Comparison of ENCODE assay signal across 19 cellular contexts in genomic region chr16:1819611-1820010, GRCh38. TPM values are rescaled to one million over a fixed set of nuclear protein-coding genes. Genes with fewer than 3 reads are reported as not detected.
DNase-seq lines count a peak whose midpoint lies in the region; ATAC-seq and TF ChIP-seq lines count a peak whose summit lies in the region.
"Had no signal": no experiment of that assay in that cellular context is flagged by ENCODE, and none has a peak within 500 bp of the region (broad histone marks: within the 10 kb centered on the region; RNA-seq: fewer than 3 reads in every experiment).

No MANE protein-coding gene starts in this region.

- no peaks in the 10 kb centered on the region for H3K27me3 Mint-ChIP-seq in activated CD8-positive, alpha-beta T cell treated with anti-CD3 and anti-CD28 coated beads, Interleukin-2, amount 10 ng/mL, durations not matched to agents 7 days and 5 days (ENCODE audit: low read depth)
- H3K27me3 Mint-ChIP-seq in activated CD8-positive, alpha-beta T cell treated with anti-CD3 and anti-CD28 coated beads for 36 hours = no peaks in the 10 kb centered on the region
- no peaks in the 10 kb centered on the region for H3K27me3 Mint-ChIP-seq in activated naive CD8-positive, alpha-beta T cell treated with anti-CD3 and anti-CD28 coated beads, Interleukin-2, amount 10 ng/mL, durations not matched to agents 7 days and 5 days
- H3K27me3 Mint-ChIP-seq in activated naive CD8-positive, alpha-beta T cell treated with anti-CD3 and anti-CD28 coated beads, Interleukin-2, amount 50 U/mL, for 24 hours = no peaks in the 10 kb centered on the region
- no peaks in the 10 kb centered on the region for H3K27me3 Mint-ChIP-seq in neural crest cell (ENCODE audit: low read depth)
- no peaks in the 10 kb centered on the region for H3K27me3 Mint-ChIP-seq in activated T-helper 1 cell treated with anti-CD3 and anti-CD28 coated beads, Interleukin-12 subunit alpha, Interleukin-12 subunit beta, Interleukin-2, Interleukin-4 antibody, amounts not matched to agents 30 ng/mL and 10 ng/mL and 1 ng/mL, durations not matched to agents 14 hours and 24 hours and 36 hours (ENCODE audit: insufficient read depth)
- H3K27me3 Mint-ChIP-seq: CD4-positive, alpha-beta memory T cell had no signal

- POLR2A ChIA-PET in activated CD8-positive, alpha-beta T cell treated with anti-CD3 and anti-CD28 coated beads, Interleukin-2, amount 10 ng/mL, durations not matched to agents 7 days and 5 days (lab: Charles Lee) = no interaction called here
- POLR2A ChIA-PET in activated CD8-positive, alpha-beta T cell treated with anti-CD3 and anti-CD28 coated beads for 36 hours (lab: Charles Lee) = no interaction called here
- POLR2A ChIA-PET in activated naive CD8-positive, alpha-beta T cell treated with anti-CD3 and anti-CD28 coated beads, Interleukin-2, amount 10 ng/mL, durations not matched to agents 7 days and 5 days (lab: Charles Lee) = no interaction called here

- H3K4me3 Mint-ChIP-seq in activated CD8-positive, alpha-beta T cell treated with anti-CD3 and anti-CD28 coated beads, Interleukin-2, amount 10 ng/mL, durations not matched to agents 7 days and 5 days = no peak overlapping the region
- H3K4me3 Mint-ChIP-seq in activated CD8-positive, alpha-beta T cell treated with anti-CD3 and anti-CD28 coated beads for 36 hours = no peak overlapping the region
- no peak overlapping the region for H3K4me3 Mint-ChIP-seq in activated naive CD8-positive, alpha-beta T cell treated with anti-CD3 and anti-CD28 coated beads, Interleukin-2, amount 10 ng/mL, durations not matched to agents 7 days and 5 days
- H3K4me3 Mint-ChIP-seq in activated naive CD8-positive, alpha-beta T cell treated with anti-CD3 and anti-CD28 coated beads, Interleukin-2, amount 50 U/mL, for 24 hours = no peak overlapping the region
- peak overlapping the region; percentile 41 for H3K4me3 Mint-ChIP-seq in neural crest cell
- no peak overlapping the region for H3K4me3 Mint-ChIP-seq in stimulated activated effector memory CD8-positive, alpha-beta T cell treated with anti-CD3 and anti-CD28 coated beads, Interleukin-12 subunit alpha, Interleukin-12 subunit beta, amount 100 ng/mL, for 72 hours
- no peak overlapping the region for H3K4me3 Mint-ChIP-seq in activated T-helper 1 cell treated with anti-CD3 and anti-CD28 coated beads, Interleukin-12 subunit alpha, Interleukin-12 subunit beta, Interleukin-2, Interleukin-4 antibody, amounts not matched to agents 30 ng/mL and 10 ng/mL and 1 ng/mL, durations not matched to agents 14 hours and 24 hours and 36 hours
- H3K4me3 Mint-ChIP-seq: CD4-positive, alpha-beta memory T cell; GM23338 had no signal

- intact Hi-C loops in activated CD8-positive, alpha-beta T cell treated with anti-CD3 and anti-CD28 coated beads for 36 hours (cut with micrococcal nuclease) = no loop called here
- intact Hi-C loops in dorsolateral prefrontal cortex (cut with DNase I) = loop anchor here in 1 of 2 donors (5.0 kb wide), 1 partner anchor 32 kb away; no protein-coding TSS in a partner anchor
- intact Hi-C loops in activated T-helper 1 cell treated with anti-CD3 and anti-CD28 coated beads, Interleukin-12 subunit alpha, Interleukin-12 subunit beta, Interleukin-2, Interleukin-4 antibody, amounts not matched to agents 30 ng/mL and 10 ng/mL and 1 ng/mL, durations not matched to agents 14 hours and 24 hours and 36 hours (cut with micrococcal nuclease) = no loop called here

- no peak for ATAC-seq in activated CD8-positive, alpha-beta T cell treated with anti-CD3 and anti-CD28 coated beads, Interleukin-2, amount 10 ng/mL, durations not matched to agents 7 days and 5 days
- ATAC-seq in activated CD8-positive, alpha-beta T cell treated with anti-CD3 and anti-CD28 coated beads for 36 hours = no peak
- ATAC-seq in activated naive CD8-positive, alpha-beta T cell treated with anti-CD3 and anti-CD28 coated beads, Interleukin-2, amount 10 ng/mL, durations not matched to agents 7 days and 5 days (ENCODE audit: low read depth) = no peak
- ATAC-seq in activated naive CD8-positive, alpha-beta T cell treated with anti-CD3 and anti-CD28 coated beads, Interleukin-2, amount 50 U/mL, for 24 hours = no peak
- no peak for ATAC-seq in stimulated activated effector memory CD8-positive, alpha-beta T cell treated with anti-CD3 and anti-CD28 coated beads, Interleukin-12 subunit alpha, Interleukin-12 subunit beta, amount 100 ng/mL, for 72 hours
- ATAC-seq: A549, GM23338, HepG2 had no signal

- H3K27ac ChIP-seq in dorsolateral prefrontal cortex = no peak overlapping the region
- H3K27ac ChIP-seq: 22Rv1, A549, BLaER1 had no signal

- peak overlapping the region; percentile 43 for H3K27ac Mint-ChIP-seq in activated CD8-positive, alpha-beta T cell treated with anti-CD3 and anti-CD28 coated beads, Interleukin-2, amount 10 ng/mL, durations not matched to agents 7 days and 5 days
- H3K27ac Mint-ChIP-seq in activated CD8-positive, alpha-beta T cell treated with anti-CD3 and anti-CD28 coated beads for 36 hours = no peak overlapping the region
- peak overlapping the region; percentile 13 for H3K27ac Mint-ChIP-seq in activated naive CD8-positive, alpha-beta T cell treated with anti-CD3 and anti-CD28 coated beads, Interleukin-2, amount 10 ng/mL, durations not matched to agents 7 days and 5 days
- H3K27ac Mint-ChIP-seq in activated naive CD8-positive, alpha-beta T cell treated with anti-CD3 and anti-CD28 coated beads, Interleukin-2, amount 50 U/mL, for 24 hours = no peak overlapping the region
- peak overlapping the region; percentile 19 for H3K27ac Mint-ChIP-seq in neural crest cell (ENCODE audit: unreplicated experiment)
- peak overlapping the region; percentile 58 for H3K27ac Mint-ChIP-seq in stimulated activated effector memory CD8-positive, alpha-beta T cell treated with anti-CD3 and anti-CD28 coated beads, Interleukin-12 subunit alpha, Interleukin-12 subunit beta, amount 100 ng/mL, for 72 hours
- no peak overlapping the region for H3K27ac Mint-ChIP-seq in activated T-helper 1 cell treated with anti-CD3 and anti-CD28 coated beads, Interleukin-12 subunit alpha, Interleukin-12 subunit beta, Interleukin-2, Interleukin-4 antibody, amounts not matched to agents 30 ng/mL and 10 ng/mL and 1 ng/mL, durations not matched to agents 14 hours and 24 hours and 36 hours
- H3K27ac Mint-ChIP-seq: GM23338 had no signal

- H3K27me3 ChIP-seq in dorsolateral prefrontal cortex = no peaks in the 10 kb centered on the region
- H3K27me3 ChIP-seq: BLaER1 had no signal

- CTCF ChIA-PET in activated CD8-positive, alpha-beta T cell treated with anti-CD3 and anti-CD28 coated beads, Interleukin-2, amount 10 ng/mL, durations not matched to agents 7 days and 5 days (lab: Charles Lee) = no interaction called here
- CTCF ChIA-PET in activated CD8-positive, alpha-beta T cell treated with anti-CD3 and anti-CD28 coated beads for 36 hours (lab: Charles Lee) = no interaction called here

- H3K36me3 Mint-ChIP-seq in activated CD8-positive, alpha-beta T cell treated with anti-CD3 and anti-CD28 coated beads, Interleukin-2, amount 10 ng/mL, durations not matched to agents 7 days and 5 days (ENCODE audit: low read depth) = peaks cover 14% of the 10 kb centered on the region
- peaks cover 12% of the 10 kb centered on the region for H3K36me3 Mint-ChIP-seq in activated CD8-positive, alpha-beta T cell treated with anti-CD3 and anti-CD28 coated beads for 36 hours (ENCODE audit: low read depth)
- H3K36me3 Mint-ChIP-seq in activated naive CD8-positive, alpha-beta T cell treated with anti-CD3 and anti-CD28 coated beads, Interleukin-2, amount 10 ng/mL, durations not matched to agents 7 days and 5 days = peaks cover 2% of the 10 kb centered on the region
- H3K36me3 Mint-ChIP-seq in activated naive CD8-positive, alpha-beta T cell treated with anti-CD3 and anti-CD28 coated beads, Interleukin-2, amount 50 U/mL, for 24 hours (ENCODE audit: low read depth) = peaks cover 3% of the 10 kb centered on the region
- no peaks in the 10 kb centered on the region for H3K36me3 Mint-ChIP-seq in neural crest cell (ENCODE audit: low read depth)
- H3K36me3 Mint-ChIP-seq in stimulated activated effector memory CD8-positive, alpha-beta T cell treated with anti-CD3 and anti-CD28 coated beads, Interleukin-12 subunit alpha, Interleukin-12 subunit beta, amount 100 ng/mL, for 72 hours = peaks cover 28% of the 10 kb centered on the region
- H3K36me3 Mint-ChIP-seq in activated T-helper 1 cell treated with anti-CD3 and anti-CD28 coated beads, Interleukin-12 subunit alpha, Interleukin-12 subunit beta, Interleukin-2, Interleukin-4 antibody, amounts not matched to agents 30 ng/mL and 10 ng/mL and 1 ng/mL, durations not matched to agents 14 hours and 24 hours and 36 hours (ENCODE audit: low read depth) = peaks cover 11% of the 10 kb centered on the region

- H3K4me1 Mint-ChIP-seq in activated CD8-positive, alpha-beta T cell treated with anti-CD3 and anti-CD28 coated beads, Interleukin-2, amount 10 ng/mL, durations not matched to agents 7 days and 5 days (ENCODE audit: low read depth) = peaks cover 9% of the 10 kb centered on the region
- peaks cover 7% of the 10 kb centered on the region for H3K4me1 Mint-ChIP-seq in activated CD8-positive, alpha-beta T cell treated with anti-CD3 and anti-CD28 coated beads for 36 hours (ENCODE audit: low read depth)
- peaks cover under 1% of the 10 kb centered on the region for H3K4me1 Mint-ChIP-seq in activated naive CD8-positive, alpha-beta T cell treated with anti-CD3 and anti-CD28 coated beads, Interleukin-2, amount 10 ng/mL, durations not matched to agents 7 days and 5 days
- peaks cover 10% of the 10 kb centered on the region for H3K4me1 Mint-ChIP-seq in activated naive CD8-positive, alpha-beta T cell treated with anti-CD3 and anti-CD28 coated beads, Interleukin-2, amount 50 U/mL, for 24 hours
- peaks cover 8% of the 10 kb centered on the region for H3K4me1 Mint-ChIP-seq in neural crest cell
- peaks cover 15% of the 10 kb centered on the region for H3K4me1 Mint-ChIP-seq in stimulated activated effector memory CD8-positive, alpha-beta T cell treated with anti-CD3 and anti-CD28 coated beads, Interleukin-12 subunit alpha, Interleukin-12 subunit beta, amount 100 ng/mL, for 72 hours
- peaks cover 5% of the 10 kb centered on the region for H3K4me1 Mint-ChIP-seq in activated T-helper 1 cell treated with anti-CD3 and anti-CD28 coated beads, Interleukin-12 subunit alpha, Interleukin-12 subunit beta, Interleukin-2, Interleukin-4 antibody, amounts not matched to agents 30 ng/mL and 10 ng/mL and 1 ng/mL, durations not matched to agents 14 hours and 24 hours and 36 hours (ENCODE audit: low read depth)
- H3K4me1 Mint-ChIP-seq: GM23338 had no signal

- no peak for TF ChIP-seq CTCF in activated CD8-positive, alpha-beta T cell treated with anti-CD3 and anti-CD28 coated beads for 36 hours (IDR thresholded peaks at IDR 0.05)
- TF ChIP-seq CTCF in neural crest cell (conservative IDR thresholded peaks at IDR 0.05) (no peak), dorsolateral prefrontal cortex (IDR thresholded peaks at IDR 0.05 in 54 of 56, conservative IDR thresholded peaks at IDR 0.05 in 2 of 56; ENCODE audit: low read depth in 1 of 56, partially characterized antibody in 56 of 56) (no peak)

- H3K9me3 Mint-ChIP-seq in activated CD8-positive, alpha-beta T cell treated with anti-CD3 and anti-CD28 coated beads, Interleukin-2, amount 10 ng/mL, durations not matched to agents 7 days and 5 days (ENCODE audit: insufficient read depth) = no peaks in the 10 kb centered on the region
- no peaks in the 10 kb centered on the region for H3K9me3 Mint-ChIP-seq in activated CD8-positive, alpha-beta T cell treated with anti-CD3 and anti-CD28 coated beads for 36 hours
- no peaks in the 10 kb centered on the region for H3K9me3 Mint-ChIP-seq in activated naive CD8-positive, alpha-beta T cell treated with anti-CD3 and anti-CD28 coated beads, Interleukin-2, amount 10 ng/mL, durations not matched to agents 7 days and 5 days
- no peaks in the 10 kb centered on the region for H3K9me3 Mint-ChIP-seq in activated naive CD8-positive, alpha-beta T cell treated with anti-CD3 and anti-CD28 coated beads, Interleukin-2, amount 50 U/mL, for 24 hours
- no peaks in the 10 kb centered on the region for H3K9me3 Mint-ChIP-seq in neural crest cell
- no peaks in the 10 kb centered on the region for H3K9me3 Mint-ChIP-seq in stimulated activated effector memory CD8-positive, alpha-beta T cell treated with anti-CD3 and anti-CD28 coated beads, Interleukin-12 subunit alpha, Interleukin-12 subunit beta, amount 100 ng/mL, for 72 hours
- H3K9me3 Mint-ChIP-seq in activated T-helper 1 cell treated with anti-CD3 and anti-CD28 coated beads, Interleukin-12 subunit alpha, Interleukin-12 subunit beta, Interleukin-2, Interleukin-4 antibody, amounts not matched to agents 30 ng/mL and 10 ng/mL and 1 ng/mL, durations not matched to agents 14 hours and 24 hours and 36 hours = no peaks in the 10 kb centered on the region
- H3K9me3 Mint-ChIP-seq: CD14-positive monocyte; CD4-positive, alpha-beta memory T cell; GM23338 had no signal

- no peak for DNase-seq in activated CD8-positive, alpha-beta T cell treated with anti-CD3 and anti-CD28 coated beads, Interleukin-2, amount 10 ng/mL, durations not matched to agents 7 days and 5 days
- no peak for DNase-seq in activated CD8-positive, alpha-beta T cell treated with anti-CD3 and anti-CD28 coated beads for 36 hours
- DNase-seq in activated naive CD8-positive, alpha-beta T cell treated with anti-CD3 and anti-CD28 coated beads, Interleukin-2, amount 10 ng/mL, durations not matched to agents 7 days and 5 days = no peak
- DNase-seq in activated naive CD8-positive, alpha-beta T cell treated with anti-CD3 and anti-CD28 coated beads, Interleukin-2, amount 50 U/mL, for 24 hours = no peak
- DNase-seq in neural crest cell (ENCODE audit: low read depth, low spot score) (no peak), dorsolateral prefrontal cortex (no peak)
- DNase-seq in stimulated activated effector memory CD8-positive, alpha-beta T cell treated with anti-CD3 and anti-CD28 coated beads, Interleukin-12 subunit alpha, Interleukin-12 subunit beta, amount 100 ng/mL, for 72 hours (ENCODE audit: low spot score in 2 of 2) = no peak
- no peak for DNase-seq in activated T-helper 1 cell treated with anti-CD3 and anti-CD28 coated beads, Interleukin-12 subunit alpha, Interleukin-12 subunit beta, Interleukin-2, Interleukin-4 antibody, amounts not matched to agents 30 ng/mL and 10 ng/mL and 1 ng/mL, durations not matched to agents 14 hours and 24 hours and 36 hours (ENCODE audit: low spot score)
- DNase-seq: Calu3; CD4-positive, alpha-beta memory T cell; DMS79 treated with DMSO at 0.1 percent for 48 hours; GF-D8; HCEC 1CT had no signal

- no peak overlapping the region for H3K4me3 ChIP-seq in dorsolateral prefrontal cortex
- H3K4me3 ChIP-seq: A549, BLaER1, GM23338 had no signal

RNA-seq across cellular contexts. Expression of gene HAGH, which starts 7.0 kb away (rescaled TPM):
- 10 to 100 TPM; 48.0 to 50.4 TPM for total RNA-seq in activated CD8-positive, alpha-beta T cell treated with anti-CD3 and anti-CD28 coated beads, Interleukin-2, amount 10 ng/mL, durations not matched to agents 7 days and 5 days
- total RNA-seq in activated CD8-positive, alpha-beta T cell treated with anti-CD3 and anti-CD28 coated beads for 36 hours = 10 to 100 TPM; 32.0 to 35.7 TPM
- 10 to 100 TPM; 48.7 to 51.6 TPM for total RNA-seq in activated naive CD8-positive, alpha-beta T cell treated with anti-CD3 and anti-CD28 coated beads, Interleukin-2, amount 10 ng/mL, durations not matched to agents 7 days and 5 days
- total RNA-seq in neural crest cell = 31.1 TPM in 2 replicates
- 100 to 1,000 TPM in 118 of 120 experiments, 10 to 100 TPM in 2; 85.9 to 195 (median 142) TPM for total RNA-seq in dorsolateral prefrontal cortex
- 57.8 and 58.7 TPM in 2 replicates for total RNA-seq in activated T-helper 1 cell treated with anti-CD3 and anti-CD28 coated beads, Interleukin-12 subunit alpha, Interleukin-12 subunit beta, Interleukin-2, Interleukin-4 antibody, amounts not matched to agents 30 ng/mL and 10 ng/mL and 1 ng/mL, durations not matched to agents 14 hours and 24 hours and 36 hours

RNA-seq across cellular contexts. Expression of gene FAHD1, which starts 7.4 kb away (rescaled TPM):
- 10 to 100 TPM; 14.5 to 14.6 TPM for total RNA-seq in activated CD8-positive, alpha-beta T cell treated with anti-CD3 and anti-CD28 coated beads, Interleukin-2, amount 10 ng/mL, durations not matched to agents 7 days and 5 days
- total RNA-seq in activated CD8-positive, alpha-beta T cell treated with anti-CD3 and anti-CD28 coated beads for 36 hours = 10 to 100 TPM; 14.2 to 17.8 TPM
- total RNA-seq in activated naive CD8-positive, alpha-beta T cell treated with anti-CD3 and anti-CD28 coated beads, Interleukin-2, amount 10 ng/mL, durations not matched to agents 7 days and 5 days = 10 to 100 TPM; 12.0 to 12.2 TPM
- 27.2 and 28.0 TPM in 2 replicates for total RNA-seq in neural crest cell
- total RNA-seq in dorsolateral prefrontal cortex = 10 to 100 TPM; 13.0 to 36.9 (median 23.5) TPM
- total RNA-seq in activated T-helper 1 cell treated with anti-CD3 and anti-CD28 coated beads, Interleukin-12 subunit alpha, Interleukin-12 subunit beta, Interleukin-2, Interleukin-4 antibody, amounts not matched to agents 30 ng/mL and 10 ng/mL and 1 ng/mL, durations not matched to agents 14 hours and 24 hours and 36 hours = 19.4 and 20.2 TPM in 2 replicates

RNA-seq across cellular contexts. Expression of gene IGFALS, which starts 26.1 kb away (rescaled TPM):
- under 1 TPM in 1 of 2 experiments, not detected in 1; 0.13 TPM for total RNA-seq in activated CD8-positive, alpha-beta T cell treated with anti-CD3 and anti-CD28 coated beads, Interleukin-2, amount 10 ng/mL, durations not matched to agents 7 days and 5 days
- not detected for total RNA-seq in activated CD8-positive, alpha-beta T cell treated with anti-CD3 and anti-CD28 coated beads for 36 hours
- total RNA-seq in activated naive CD8-positive, alpha-beta T cell treated with anti-CD3 and anti-CD28 coated beads, Interleukin-2, amount 10 ng/mL, durations not matched to agents 7 days and 5 days = under 1 TPM; 0.23 to 0.55 TPM
- 0.14 TPM in 1 of 2 replicates, not detected in the other for total RNA-seq in neural crest cell
- 1 to 10 TPM in 79 of 120 experiments, under 1 TPM in 40, not detected in 1; 0.27 to 3.7 (median 1.2) TPM for total RNA-seq in dorsolateral prefrontal cortex
- not detected in 2 replicates for total RNA-seq in activated T-helper 1 cell treated with anti-CD3 and anti-CD28 coated beads, Interleukin-12 subunit alpha, Interleukin-12 subunit beta, Interleukin-2, Interleukin-4 antibody, amounts not matched to agents 30 ng/mL and 10 ng/mL and 1 ng/mL, durations not matched to agents 14 hours and 24 hours and 36 hours
- total RNA-seq: Calu3, GM23338 had no signal

RNA-seq across cellular contexts. Expression of gene NUBP2, which starts 36.9 kb away (rescaled TPM):
- 10 to 100 TPM; 58.5 to 61.8 TPM for total RNA-seq in activated CD8-positive, alpha-beta T cell treated with anti-CD3 and anti-CD28 coated beads, Interleukin-2, amount 10 ng/mL, durations not matched to agents 7 days and 5 days
- 10 to 100 TPM; 43.5 to 45.0 TPM for total RNA-seq in activated CD8-positive, alpha-beta T cell treated with anti-CD3 and anti-CD28 coated beads for 36 hours
- 10 to 100 TPM; 55.6 to 55.9 TPM for total RNA-seq in activated naive CD8-positive, alpha-beta T cell treated with anti-CD3 and anti-CD28 coated beads, Interleukin-2, amount 10 ng/mL, durations not matched to agents 7 days and 5 days
- total RNA-seq in neural crest cell (71.0 and 73.8 TPM in 2 replicates), dorsolateral prefrontal cortex (10 to 100 TPM; 29.7 to 55.7 (median 39.2) TPM)
- 81.6 and 82.8 TPM in 2 replicates for total RNA-seq in activated T-helper 1 cell treated with anti-CD3 and anti-CD28 coated beads, Interleukin-12 subunit alpha, Interleukin-12 subunit beta, Interleukin-2, Interleukin-4 antibody, amounts not matched to agents 30 ng/mL and 10 ng/mL and 1 ng/mL, durations not matched to agents 14 hours and 24 hours and 36 hours

RNA-seq across cellular contexts. Expression of gene SPSB3, which starts 37.2 kb away (rescaled TPM):
- total RNA-seq in activated CD8-positive, alpha-beta T cell treated with anti-CD3 and anti-CD28 coated beads, Interleukin-2, amount 10 ng/mL, durations not matched to agents 7 days and 5 days = 10 to 100 TPM; 31.1 to 33.0 TPM
- total RNA-seq in activated CD8-positive, alpha-beta T cell treated with anti-CD3 and anti-CD28 coated beads for 36 hours = 10 to 100 TPM; 14.4 to 15.2 TPM
- total RNA-seq in activated naive CD8-positive, alpha-beta T cell treated with anti-CD3 and anti-CD28 coated beads, Interleukin-2, amount 10 ng/mL, durations not matched to agents 7 days and 5 days = 10 to 100 TPM; 67.8 to 74.1 TPM
- total RNA-seq in neural crest cell = 23.1 and 23.8 TPM in 2 replicates
- total RNA-seq in dorsolateral prefrontal cortex = 10 to 100 TPM; 34.3 to 62.3 (median 48.9) TPM
- total RNA-seq in activated T-helper 1 cell treated with anti-CD3 and anti-CD28 coated beads, Interleukin-12 subunit alpha, Interleukin-12 subunit beta, Interleukin-2, Interleukin-4 antibody, amounts not matched to agents 30 ng/mL and 10 ng/mL and 1 ng/mL, durations not matched to agents 14 hours and 24 hours and 36 hours = 30.3 and 30.8 TPM in 2 replicates

Comparison
In these comparisons a context has a peak if more than half of its experiments do, and no peak if none do; other contexts are left out.
1. H3K27ac Mint-ChIP-seq: peak in activated CD8-positive, alpha-beta T cell treated with anti-CD3 and anti-CD28 coated beads, Interleukin-2, amount 10 ng/mL, durations not matched to agents 7 days and 5 days (single experiment), activated naive CD8-positive, alpha-beta T cell treated with anti-CD3 and anti-CD28 coated beads, Interleukin-2, amount 10 ng/mL, durations not matched to agents 7 days and 5 days (single experiment), neural crest cell (single experiment) and stimulated activated effector memory CD8-positive, alpha-beta T cell treated with anti-CD3 and anti-CD28 coated beads, Interleukin-12 subunit alpha, Interleukin-12 subunit beta, amount 100 ng/mL, for 72 hours (single experiment); none in activated CD8-positive, alpha-beta T cell treated with anti-CD3 and anti-CD28 coated beads for 36 hours (single experiment), activated naive CD8-positive, alpha-beta T cell treated with anti-CD3 and anti-CD28 coated beads, Interleukin-2, amount 50 U/mL, for 24 hours (single experiment) and activated T-helper 1 cell treated with anti-CD3 and anti-CD28 coated beads, Interleukin-12 subunit alpha, Interleukin-12 subunit beta, Interleukin-2, Interleukin-4 antibody, amounts not matched to agents 30 ng/mL and 10 ng/mL and 1 ng/mL, durations not matched to agents 14 hours and 24 hours and 36 hours (single experiment).